Comparison of ENCODE assay signal across 14 cellular contexts in genomic region chr13:57286511-57287098, GRCh38.
"Had no signal": no experiment of that assay in that cellular context is flagged by ENCODE, and none has a peak within 500 bp of the region (broad histone marks: within the 10 kb centered on the region; RNA-seq: fewer than 3 reads in every experiment).

No MANE protein-coding gene starts in this region.

- H3K27me3 Mint-ChIP-seq: activated CD4-positive, alpha-beta T cell treated with anti-CD3 and anti-CD28 coated beads for 36 hours; activated CD8-positive, alpha-beta T cell treated with anti-CD3 and anti-CD28 coated beads for 36 hours; activated naive CD8-positive, alpha-beta T cell treated with anti-CD3 and anti-CD28 coated beads, Interleukin-2, amount 50 U/mL, for 24 hours had no signal

- H3K27ac ChIP-seq: ascending aorta, tibial nerve had no signal

- ATAC-seq: activated CD4-positive, alpha-beta T cell treated with anti-CD3 and anti-CD28 coated beads for 36 hours; activated CD8-positive, alpha-beta T cell treated with anti-CD3 and anti-CD28 coated beads for 36 hours; activated naive CD8-positive, alpha-beta T cell treated with anti-CD3 and anti-CD28 coated beads, Interleukin-2, amount 50 U/mL, for 24 hours had no signal

- H3K4me3 Mint-ChIP-seq: activated CD4-positive, alpha-beta T cell treated with anti-CD3 and anti-CD28 coated beads for 36 hours; activated CD8-positive, alpha-beta T cell treated with anti-CD3 and anti-CD28 coated beads for 36 hours; activated naive CD8-positive, alpha-beta T cell treated with anti-CD3 and anti-CD28 coated beads, Interleukin-2, amount 50 U/mL, for 24 hours; immature natural killer cell; nephron; T-helper 2 cell treated with Interferon-gamma antibody and Interleukin-4, amounts not matched to agents 5 μg/mL and 100 μg/mL, for 36 hours had no signal

- H3K4me1 Mint-ChIP-seq: activated CD4-positive, alpha-beta T cell treated with anti-CD3 and anti-CD28 coated beads for 36 hours; activated naive CD8-positive, alpha-beta T cell treated with anti-CD3 and anti-CD28 coated beads, Interleukin-2, amount 50 U/mL, for 24 hours; immature natural killer cell; nephron had no signal

- H3K27me3 ChIP-seq: ascending aorta, tibial nerve had no signal

- H3K27ac Mint-ChIP-seq: activated CD4-positive, alpha-beta T cell treated with anti-CD3 and anti-CD28 coated beads for 36 hours; activated CD8-positive, alpha-beta T cell treated with anti-CD3 and anti-CD28 coated beads for 36 hours; activated naive CD8-positive, alpha-beta T cell treated with anti-CD3 and anti-CD28 coated beads, Interleukin-2, amount 50 U/mL, for 24 hours; immature natural killer cell; nephron; T-helper 2 cell treated with Interferon-gamma antibody and Interleukin-4, amounts not matched to agents 5 μg/mL and 100 μg/mL, for 36 hours had no signal

- H3K4me3 ChIP-seq: ascending aorta, tibial nerve had no signal

- DNase-seq: activated CD4-positive, alpha-beta T cell treated with anti-CD3 and anti-CD28 coated beads for 36 hours; activated CD8-positive, alpha-beta memory T cell treated with anti-CD3 and anti-CD28 coated beads, Interleukin-2, amount 50 U/mL, for 4 hours; activated CD8-positive, alpha-beta T cell treated with anti-CD3 and anti-CD28 coated beads for 36 hours; activated naive CD4-positive, alpha-beta T cell treated with Interleukin-2 at 50 U/mL for 16 hours; activated naive CD8-positive, alpha-beta T cell treated with anti-CD3 and anti-CD28 coated beads, Interleukin-2, amount 50 U/mL, for 24 hours; effector CD4-positive, alpha-beta T cell; hippocampal formation; immature natural killer cell; mesendoderm; SIG-M5 had no signal

- H3K9me3 ChIP-seq: ascending aorta had no signal

- H3K4me1 ChIP-seq: ascending aorta, tibial nerve had no signal

- H3K36me3 ChIP-seq: ascending aorta, tibial nerve had no signal
